ENCODE assay signal across 1 cellular context in the genomic region with DNA sequence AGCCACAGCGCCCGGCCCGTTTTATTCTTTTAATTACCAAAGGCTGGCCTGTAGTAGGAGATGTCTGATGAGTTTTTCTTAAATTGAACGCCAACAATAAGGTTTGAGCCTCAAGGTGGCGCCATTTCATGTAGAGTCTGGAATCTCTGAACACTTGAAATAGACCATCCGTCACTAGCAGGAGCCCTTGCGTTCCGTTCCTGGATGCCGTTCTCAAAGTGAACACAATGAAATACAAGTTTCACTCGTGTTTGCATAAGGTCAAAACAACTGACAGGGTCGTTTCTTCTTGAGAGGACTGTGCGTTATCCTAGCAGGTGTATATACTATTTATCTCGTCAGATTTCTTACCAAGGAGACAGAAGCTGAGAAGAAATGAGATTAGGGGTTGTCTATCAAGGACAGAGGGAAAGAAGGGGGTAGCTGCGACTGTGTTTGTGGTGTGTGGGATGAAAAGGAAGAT.
TF ChIP-seq lines count a peak whose summit lies in the region.

No MANE protein-coding gene starts in this region.

TF ChIP-seq in HEK293, 187 proteins besides CTCF, POLR2A, EP300 and RAD21 (continued from another document):
- TF ChIP-seq, protein P1, sequence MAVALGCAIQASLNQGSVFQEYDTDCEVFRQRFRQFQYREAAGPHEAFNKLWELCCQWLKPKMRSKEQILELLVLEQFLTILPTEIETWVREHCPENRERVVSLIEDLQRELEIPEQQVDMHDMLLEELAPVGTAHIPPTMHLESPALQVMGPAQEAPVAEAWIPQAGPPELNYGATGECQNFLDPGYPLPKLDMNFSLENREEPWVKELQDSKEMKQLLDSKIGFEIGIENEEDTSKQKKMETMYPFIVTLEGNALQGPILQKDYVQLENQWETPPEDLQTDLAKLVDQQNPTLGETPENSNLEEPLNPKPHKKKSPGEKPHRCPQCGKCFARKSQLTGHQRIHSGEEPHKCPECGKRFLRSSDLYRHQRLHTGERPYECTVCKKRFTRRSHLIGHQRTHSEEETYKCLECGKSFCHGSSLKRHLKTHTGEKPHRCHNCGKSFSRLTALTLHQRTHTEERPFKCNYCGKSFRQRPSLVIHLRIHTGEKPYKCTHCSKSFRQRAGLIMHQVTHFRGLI (tag by site-specific recombination; IDR thresholded peaks at IDR 0.05) = no peak
- TF ChIP-seq ZNF610 (tag by site-specific recombination; IDR thresholded peaks at IDR 0.05; ENCODE audit: borderline replicate concordance) = no peak
- TF ChIP-seq ZNF560 (tag by site-specific recombination; IDR thresholded peaks at IDR 0.05; ENCODE audit: borderline replicate concordance) = no peak
- peak; percentile 56 for TF ChIP-seq ZBTB48 (tag by site-specific recombination; IDR thresholded peaks at IDR 0.05)
- no peak for TF ChIP-seq IKZF3 (tag by site-specific recombination; IDR thresholded peaks at IDR 0.05)
- peak; percentile 65 for TF ChIP-seq ZNF654 (tag by site-specific recombination; IDR thresholded peaks at IDR 0.05; ENCODE audit: low read depth)
- TF ChIP-seq ZNF514 (tag by site-specific recombination; IDR thresholded peaks at IDR 0.05) = no peak
- no peak for TF ChIP-seq ZXDB (tag by site-specific recombination; IDR thresholded peaks at IDR 0.05)
- TF ChIP-seq, protein P2, sequence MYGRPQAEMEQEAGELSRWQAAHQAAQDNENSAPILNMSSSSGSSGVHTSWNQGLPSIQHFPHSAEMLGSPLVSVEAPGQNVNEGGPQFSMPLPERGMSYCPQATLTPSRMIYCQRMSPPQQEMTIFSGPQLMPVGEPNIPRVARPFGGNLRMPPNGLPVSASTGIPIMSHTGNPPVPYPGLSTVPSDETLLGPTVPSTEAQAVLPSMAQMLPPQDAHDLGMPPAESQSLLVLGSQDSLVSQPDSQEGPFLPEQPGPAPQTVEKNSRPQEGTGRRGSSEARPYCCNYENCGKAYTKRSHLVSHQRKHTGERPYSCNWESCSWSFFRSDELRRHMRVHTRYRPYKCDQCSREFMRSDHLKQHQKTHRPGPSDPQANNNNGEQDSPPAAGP (tag by site-specific recombination; IDR thresholded peaks at IDR 0.05) = no peak
- TF ChIP-seq ZBTB17 (tag by site-specific recombination; IDR thresholded peaks at IDR 0.05) = peak; percentile 66; the same call in 1 of the 2 replicates
- no peak for TF ChIP-seq ZNF266 (tag by site-specific recombination; IDR thresholded peaks at IDR 0.05; ENCODE audit: low read depth)
- TF ChIP-seq, protein P3, sequence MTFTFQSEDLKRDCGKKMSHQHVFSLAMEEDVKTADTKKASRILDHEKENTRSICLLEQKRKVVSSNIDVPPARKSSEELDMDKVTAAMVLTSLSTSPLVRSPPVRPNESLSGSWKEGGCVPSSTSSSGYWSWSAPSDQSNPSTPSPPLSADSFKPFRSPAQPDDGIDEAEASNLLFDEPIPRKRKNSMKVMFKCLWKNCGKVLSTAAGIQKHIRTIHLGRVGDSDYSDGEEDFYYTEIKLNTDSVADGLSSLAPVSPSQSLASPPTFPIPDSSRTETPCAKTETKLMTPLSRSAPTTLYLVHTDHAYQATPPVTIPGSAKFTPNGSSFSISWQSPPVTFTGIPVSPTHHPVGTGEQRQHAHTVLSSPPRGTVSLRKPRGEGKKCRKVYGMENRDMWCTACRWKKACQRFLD (tag by site-specific recombination; IDR thresholded peaks at IDR 0.05) = no peak
- TF ChIP-seq SCRT2 (tag by site-specific recombination; IDR thresholded peaks at IDR 0.05) = no peak
